Comparison of ENCODE assay signal across 8 cellular contexts in the genomic region with DNA sequence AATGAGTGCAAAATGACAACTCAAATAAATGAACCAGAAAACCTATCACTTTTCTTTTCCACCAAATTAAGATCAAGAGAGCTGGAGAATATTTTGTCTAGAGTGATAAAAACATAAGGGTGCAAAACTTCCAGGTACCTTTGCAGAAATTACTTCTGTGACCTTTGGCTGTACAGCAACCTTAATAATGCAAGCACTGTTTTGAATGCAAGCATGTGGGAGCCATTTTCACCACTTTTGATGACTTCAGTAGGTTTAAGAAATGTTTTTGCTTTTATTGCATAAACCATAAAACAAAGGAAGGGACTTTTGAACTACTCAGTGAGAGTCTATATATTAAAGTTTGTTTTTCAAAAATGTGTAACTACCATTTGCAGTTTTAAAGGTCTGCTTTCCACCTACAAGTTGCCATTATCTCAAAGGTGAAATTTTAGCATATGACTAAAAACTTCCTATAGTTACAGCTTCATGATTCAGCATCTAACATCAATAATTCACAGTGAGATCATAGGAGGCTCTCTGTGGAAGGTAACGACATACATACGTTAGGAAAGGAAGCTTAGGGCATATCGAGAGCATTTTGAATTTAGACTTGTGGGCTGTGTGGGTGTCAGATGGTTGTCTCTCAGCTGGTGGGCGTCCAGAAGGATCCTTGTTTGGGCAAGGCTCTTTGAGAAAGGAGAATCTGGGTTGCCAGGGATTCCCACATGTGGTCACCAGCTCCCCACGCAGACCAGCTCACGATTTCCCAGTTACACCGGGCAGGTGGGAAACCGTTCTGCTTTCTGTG. TPM values are rescaled to one million over a fixed set of nuclear protein-coding genes. Genes with fewer than 3 reads are reported as not detected.
DNase-seq lines count a peak whose midpoint lies in the region; FAIRE-seq and TF ChIP-seq lines count a peak whose summit lies in the region.

No MANE protein-coding gene starts in this region.

- H3K36me3 ChIP-seq in Loucy (ENCODE audit: insufficient read depth, low read length) (peaks cover 4% of the 10 kb centered on the region), kidney (ENCODE audit: control insufficient read depth in 1 of 2, insufficient read depth in 2 of 2, low read length in 2 of 2) (peaks cover 10 to 20% of the 10 kb centered on the region in 2 donors), HAP-1 (replicated peaks) (peaks cover 12% of the 10 kb centered on the region)

- H3K27me3 ChIP-seq in Loucy (ENCODE audit: insufficient read depth, low read length, poor library complexity, severe bottlenecking), result peaks cover 11% of the 10 kb centered on the region
- no peaks in the 10 kb centered on the region for H3K27me3 ChIP-seq in HAP-1 (ENCODE audit: low read depth)

- H3F3A ChIP-seq in Loucy (ENCODE audit: low read depth), result peaks cover 4% of the 10 kb centered on the region; the same call in 1 of the 2 replicates

- CTCF ChIA-PET in activated naive CD4-positive, alpha-beta T cell treated with anti-CD3 and anti-CD28 coated beads, Interleukin-2, amount 10 ng/mL, durations not matched to agents 7 days and 5 days (lab: Charles Lee), result interaction anchor here (1.0 to 3.7 kb wide), 5 partner anchors 10 to 746 kb away, joined by 3 to 17 read pairs (median 3); no protein-coding TSS in a partner anchor

- H3K4me3 Mint-ChIP-seq in activated naive CD4-positive, alpha-beta T cell treated with anti-CD3 and anti-CD28 coated beads, Interleukin-2, amount 10 ng/mL, durations not matched to agents 7 days and 5 days, result peak overlapping the region; percentile 97

- no peak overlapping the region for H3K27ac Mint-ChIP-seq in activated naive CD4-positive, alpha-beta T cell treated with anti-CD3 and anti-CD28 coated beads, Interleukin-2, amount 10 ng/mL, durations not matched to agents 7 days and 5 days

- peaks cover 3% of the 10 kb centered on the region for H3K27me3 Mint-ChIP-seq in activated naive CD4-positive, alpha-beta T cell treated with anti-CD3 and anti-CD28 coated beads, Interleukin-2, amount 10 ng/mL, durations not matched to agents 7 days and 5 days

- H3K79me2 ChIP-seq in Loucy (ENCODE audit: insufficient read depth, low read length), result peaks cover 27% of the 10 kb centered on the region

- peaks cover 18% of the 10 kb centered on the region for H3K36me3 Mint-ChIP-seq in activated naive CD4-positive, alpha-beta T cell treated with anti-CD3 and anti-CD28 coated beads, Interleukin-2, amount 10 ng/mL, durations not matched to agents 7 days and 5 days

- in situ Hi-C loops in HAP-1 (cut with MboI; ENCODE audit: low sequenced_read_pairs), result no loop called here

- TF ChIP-seq CTCF in Loucy (conservative IDR thresholded peaks at IDR 0.05; ENCODE audit: low read length) (no peak), kidney (IDR thresholded peaks at IDR 0.05; ENCODE audit: borderline replicate concordance, extremely low read depth, insufficient read depth) (no peak)

- H3K4me3 ChIP-seq in Loucy (ENCODE audit: low read length, poor library complexity, severe bottlenecking) (peak overlapping the region; percentile 71), kidney (ENCODE audit: low read length in 2 of 2) (peak overlapping the region; percentile 58 to 62), HAP-1 (no peak overlapping the region; the same call in 1 of the 2 replicates)

- peak overlapping the region; percentile 86 for H3K4me2 ChIP-seq in Loucy (ENCODE audit: low read depth, low read length, poor library complexity, severe bottlenecking)

- H3K4me1 ChIP-seq in Loucy (ENCODE audit: insufficient read depth, low read length, poor library complexity, severe bottlenecking) (peaks cover 30% of the 10 kb centered on the region), kidney (ENCODE audit: control insufficient read depth in 1 of 2, insufficient read depth in 1 of 2, low read depth in 1 of 2, low read length in 2 of 2) (peaks cover 3 to 10% of the 10 kb centered on the region in 2 donors), HAP-1 (peaks cover 9% of the 10 kb centered on the region)

- peak overlapping the region; percentile 92 for H2AFZ ChIP-seq in Loucy (ENCODE audit: low read length)

- peaks cover 37% of the 10 kb centered on the region for H3K4me1 Mint-ChIP-seq in activated naive CD4-positive, alpha-beta T cell treated with anti-CD3 and anti-CD28 coated beads, Interleukin-2, amount 10 ng/mL, durations not matched to agents 7 days and 5 days

- H3K9me3 ChIP-seq in Loucy (ENCODE audit: insufficient read depth, low read depth, low read length) (no peaks in the 10 kb centered on the region), kidney (ENCODE audit: control insufficient read depth in 1 of 2, low read length in 2 of 2) (no peaks in the 10 kb centered on the region), HAP-1 (no peaks in the 10 kb centered on the region)

- no peaks in the 10 kb centered on the region for H3K9me3 Mint-ChIP-seq in activated naive CD4-positive, alpha-beta T cell treated with anti-CD3 and anti-CD28 coated beads, Interleukin-2, amount 10 ng/mL, durations not matched to agents 7 days and 5 days

- peak overlapping the region; percentile 71 to 72 for H3K27ac ChIP-seq in kidney (ENCODE audit: low read depth in 2 of 2, low read length in 2 of 2)

- H4K20me1 ChIP-seq in Loucy (ENCODE audit: insufficient read depth, low read length, poor library complexity, severe bottlenecking), result peaks cover 17% of the 10 kb centered on the region

- peak overlapping the region; percentile 66 for H3K9ac ChIP-seq in Loucy (ENCODE audit: low read depth, low read length, poor library complexity, severe bottlenecking)
- peak overlapping the region in 1 of 2 donors; percentile 65 for H3K9ac ChIP-seq in kidney (ENCODE audit: low read length in 2 of 2)

- H3K9me2 ChIP-seq in Loucy (replicated peaks; ENCODE audit: low read depth, low read length), result no peaks in the 10 kb centered on the region

- intact Hi-C loops in kidney (cut with DNase I), result loop anchor here (10.0 kb wide), 1 partner anchor 71 kb away; no protein-coding TSS in a partner anchor

- DNase-seq in CD1c-positive myeloid dendritic cell (ENCODE audit: extremely low spot score), result peak; percentile 92
- peak; percentile 22 for DNase-seq in activated naive CD4-positive, alpha-beta T cell treated with anti-CD3 and anti-CD28 coated beads, Interleukin-2, amount 10 ng/mL, durations not matched to agents 7 days and 5 days
- DNase-seq in kidney, result no peak
- DNase-seq in stimulated activated CD4-positive, alpha-beta T cell treated with anti-CD3 and anti-CD28 coated beads, Interleukin-4, amount 100 ng/mL, for 48 hours (ENCODE audit: low read depth in 2 of 2), result peak; percentile 31 to 45
- DNase-seq in HAP-1 (ENCODE audit: low spot score in 2 of 2), result no peak
- DNase-seq in iPS-NIHi7 (ENCODE audit: extremely low spot score), result no peak
- no peak for DNase-seq in mucosa of gallbladder (ENCODE audit: low spot score)

- no peak for FAIRE-seq in kidney (lab: Jason Lieb, UNC)

RNA-seq across cellular contexts. Expression of gene GADD45A, which starts 1.1 kb away (rescaled TPM):
- total RNA-seq in kidney (85.6 TPM), mucosa of gallbladder (60.9 TPM)
- 218 TPM for polyA plus RNA-seq in kidney (ENCODE audit: insufficient read depth, low read depth, low replicate concordance)

Comparison
In these comparisons a context has a peak if more than half of its experiments do, and no peak if none do; other contexts are left out.
1. DNase-seq: peak in CD1c-positive myeloid dendritic cell (single experiment), activated naive CD4-positive, alpha-beta T cell treated with anti-CD3 and anti-CD28 coated beads, Interleukin-2, amount 10 ng/mL, durations not matched to agents 7 days and 5 days (single experiment) and stimulated activated CD4-positive, alpha-beta T cell treated with anti-CD3 and anti-CD28 coated beads, Interleukin-4, amount 100 ng/mL, for 48 hours (2 of 2); none in kidney (single experiment), HAP-1 (0 of 2), iPS-NIHi7 (single experiment) and mucosa of gallbladder (single experiment).